ENCODE assay signal across 8 cellular contexts in the genomic region with DNA sequence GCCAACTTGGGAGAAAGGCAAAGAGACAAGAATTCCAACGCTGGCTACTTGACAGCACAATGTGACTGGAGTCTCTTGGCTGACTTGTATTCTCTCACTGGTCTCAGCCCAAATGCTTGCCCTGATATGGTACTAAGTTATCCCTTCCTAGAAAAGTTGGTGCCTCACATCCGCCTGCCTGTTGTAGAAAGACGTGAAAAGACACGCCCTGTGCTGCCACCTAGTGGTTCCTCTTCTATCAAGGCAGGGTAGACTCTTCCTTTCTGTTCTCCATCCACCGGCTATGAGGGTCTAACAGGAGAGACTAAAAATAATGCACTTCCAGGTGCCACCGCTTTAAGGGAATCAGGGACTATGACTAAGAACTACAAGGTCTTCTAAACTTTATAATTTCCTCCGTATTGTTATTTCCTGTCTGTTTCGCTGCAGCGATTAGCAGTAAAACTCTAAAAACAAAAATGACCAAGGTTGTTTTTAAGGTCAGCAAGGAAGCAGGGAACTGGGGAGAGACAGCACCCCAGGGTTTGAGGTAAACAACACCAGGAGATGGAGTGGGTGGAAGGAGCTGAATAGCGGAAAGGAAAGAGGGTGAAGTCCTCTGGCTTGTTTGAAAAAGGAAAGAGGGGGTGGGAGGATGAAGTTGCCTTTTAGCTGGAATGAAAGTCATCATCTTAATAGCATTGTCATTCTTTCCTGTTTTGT.
A peak's percentile ranks its signal among the peaks of the same experiment; 100 is the strongest.
DNase-seq lines count a peak whose midpoint lies in the region; ATAC-seq, FAIRE-seq and TF ChIP-seq lines count a peak whose summit lies in the region.

No MANE protein-coding gene starts in this region.

- peak overlapping the region; percentile 75 for H3K4me3 Mint-ChIP-seq in T-helper 17 cell

- H3K4me3 ChIP-seq in aorta (ENCODE audit: low read length in 2 of 2), result no peak overlapping the region

- H3K27me3 ChIP-seq in aorta (ENCODE audit: control insufficient read depth in 1 of 2, insufficient read depth in 2 of 2, low read length in 1 of 2), result no peaks in the 10 kb centered on the region

- intact Hi-C loops in left ventricle myocardium superior (cut with micrococcal nuclease), result loop anchor here (2.0 to 5.0 kb wide), 2 partner anchors 112 to 129 kb away; no protein-coding TSS in a partner anchor
- intact Hi-C loops in aorta (cut with DNase I), result loop anchor here (1.0 to 10.0 kb wide), 5 partner anchors 41 to 129 kb away; no protein-coding TSS in a partner anchor

- DNase-seq in D721Med (ENCODE audit: insufficient read length, low spot score) (peak; percentile 37), HCEC 1CT (peak; percentile 80), NCI-H187 treated with DMSO at 0.1 percent for 48 hours (lab: John Stamatoyannopoulos, UW) (peak; percentile 72), T-helper 17 cell (peak; percentile 59 to 77 (median 64)), amygdala (lab: John Stamatoyannopoulos, UW) (peak in 55 of 56 donors; percentile 9 to 97 (median 73)), left ventricle myocardium superior (peak; percentile 86), retina (peak; percentile 83), aorta (peak; percentile 91 to 93)

- peaks cover 7% of the 10 kb centered on the region for H3K27me3 Mint-ChIP-seq in T-helper 17 cell

- ATAC-seq in T-helper 17 cell (peak; percentile 97), left ventricle myocardium superior (peak; percentile 90), aorta (ENCODE audit: low FRiP score) (peak; percentile 98)

- 1 to 2% methylated on average over 10 of the region's 10 CpGs for WGBS in aorta, 2 donors

- no peak for FAIRE-seq in D721Med (lab: Jason Lieb, UNC)

- H3K36me3 Mint-ChIP-seq in T-helper 17 cell (ENCODE audit: low read depth), result no peaks in the 10 kb centered on the region

- H3K4me1 ChIP-seq in aorta (ENCODE audit: control insufficient read depth in 1 of 2, insufficient read depth in 2 of 2, low read length in 2 of 2), result peaks cover 5 to 7% of the 10 kb centered on the region in 2 donors

- H3K27ac Mint-ChIP-seq in T-helper 17 cell, result peak overlapping the region; percentile 81

- H3K4me1 Mint-ChIP-seq in T-helper 17 cell, result peaks cover 17% of the 10 kb centered on the region

- peak overlapping the region; percentile 93 to 99 for H3K27ac ChIP-seq in aorta (ENCODE audit: low read depth in 1 of 2, low read length in 2 of 2)

- no peaks in the 10 kb centered on the region for H3K9me3 ChIP-seq in T-helper 17 cell (ENCODE audit: control insufficient read depth, low read length, poor library complexity, severe bottlenecking)
- no peaks in the 10 kb centered on the region for H3K9me3 ChIP-seq in aorta (ENCODE audit: control insufficient read depth, low read length)

- no peaks in the 10 kb centered on the region for H3K36me3 ChIP-seq in aorta (ENCODE audit: control insufficient read depth in 1 of 2, insufficient read depth in 2 of 2, low read length in 1 of 2)

- TF ChIP-seq CTCF in D721Med (IDR thresholded peaks at IDR 0.05; ENCODE audit: insufficient read depth, missing control alignments), result peak; percentile 97

Comparison
In these comparisons a context has a peak if more than half of its experiments do, and no peak if none do; other contexts are left out.
1. DNase-seq: peak in every context shown above with its lines; median percentile 92 in aorta; 86 in left ventricle myocardium superior; 83 in retina; 80 in HCEC 1CT; 73 in amygdala; 72 in NCI-H187 treated with DMSO at 0.1 percent for 48 hours; 64 in T-helper 17 cell; 37 in D721Med.